Comparison of ENCODE assay signal across 1 cellular context in the genomic region with DNA sequence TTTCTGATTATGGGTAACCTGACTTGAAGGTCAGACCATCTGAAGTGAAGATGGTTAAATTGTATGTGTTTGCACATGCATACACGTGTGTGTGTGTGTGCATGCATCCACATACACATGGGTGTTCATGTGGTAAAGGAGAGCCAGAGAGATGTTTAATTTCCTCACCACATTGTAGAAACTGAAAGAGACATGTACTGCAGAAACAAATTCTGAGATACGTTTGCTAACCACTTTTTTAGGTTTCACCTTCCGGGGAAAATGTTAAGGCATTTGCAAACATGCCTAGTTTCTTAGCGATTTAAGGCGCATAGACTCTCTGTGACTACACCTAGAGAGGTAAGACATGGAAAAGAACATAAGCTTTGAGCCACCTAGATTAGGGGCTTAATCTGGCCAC.
TF ChIP-seq lines count a peak whose summit lies in the region.

No MANE protein-coding gene starts in this region.

TF ChIP-seq in GM12878, 131 proteins besides CTCF, POLR2A, EP300 and RAD21 (continued from another document):
- TF ChIP-seq, protein P1, sequence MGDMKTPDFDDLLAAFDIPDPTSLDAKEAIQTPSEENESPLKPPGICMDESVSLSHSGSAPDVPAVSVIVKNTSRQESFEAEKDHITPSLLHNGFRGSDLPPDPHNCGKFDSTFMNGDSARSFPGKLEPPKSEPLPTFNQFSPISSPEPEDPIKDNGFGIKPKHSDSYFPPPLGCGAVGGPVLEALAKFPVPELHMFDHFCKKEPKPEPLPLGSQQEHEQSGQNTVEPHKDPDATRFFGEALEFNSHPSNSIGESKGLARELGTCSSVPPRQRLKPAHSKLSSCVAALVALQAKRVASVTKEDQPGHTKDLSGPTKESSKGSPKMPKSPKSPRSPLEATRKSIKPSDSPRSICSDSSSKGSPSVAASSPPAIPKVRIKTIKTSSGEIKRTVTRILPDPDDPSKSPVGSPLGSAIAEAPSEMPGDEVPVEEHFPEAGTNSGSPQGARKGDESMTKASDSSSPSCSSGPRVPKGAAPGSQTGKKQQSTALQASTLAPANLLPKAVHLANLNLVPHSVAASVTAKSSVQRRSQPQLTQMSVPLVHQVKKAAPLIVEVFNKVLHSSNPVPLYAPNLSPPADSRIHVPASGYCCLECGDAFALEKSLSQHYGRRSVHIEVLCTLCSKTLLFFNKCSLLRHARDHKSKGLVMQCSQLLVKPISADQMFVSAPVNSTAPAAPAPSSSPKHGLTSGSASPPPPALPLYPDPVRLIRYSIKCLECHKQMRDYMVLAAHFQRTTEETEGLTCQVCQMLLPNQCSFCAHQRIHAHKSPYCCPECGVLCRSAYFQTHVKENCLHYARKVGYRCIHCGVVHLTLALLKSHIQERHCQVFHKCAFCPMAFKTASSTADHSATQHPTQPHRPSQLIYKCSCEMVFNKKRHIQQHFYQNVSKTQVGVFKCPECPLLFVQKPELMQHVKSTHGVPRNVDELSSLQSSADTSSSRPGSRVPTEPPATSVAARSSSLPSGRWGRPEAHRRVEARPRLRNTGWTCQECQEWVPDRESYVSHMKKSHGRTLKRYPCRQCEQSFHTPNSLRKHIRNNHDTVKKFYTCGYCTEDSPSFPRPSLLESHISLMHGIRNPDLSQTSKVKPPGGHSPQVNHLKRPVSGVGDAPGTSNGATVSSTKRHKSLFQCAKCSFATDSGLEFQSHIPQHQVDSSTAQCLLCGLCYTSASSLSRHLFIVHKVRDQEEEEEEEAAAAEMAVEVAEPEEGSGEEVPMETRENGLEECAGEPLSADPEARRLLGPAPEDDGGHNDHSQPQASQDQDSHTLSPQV (IDR thresholded peaks at IDR 0.05): peak; percentile 17; the same call in 1 of the 2 replicates
- TF ChIP-seq, protein P2, sequence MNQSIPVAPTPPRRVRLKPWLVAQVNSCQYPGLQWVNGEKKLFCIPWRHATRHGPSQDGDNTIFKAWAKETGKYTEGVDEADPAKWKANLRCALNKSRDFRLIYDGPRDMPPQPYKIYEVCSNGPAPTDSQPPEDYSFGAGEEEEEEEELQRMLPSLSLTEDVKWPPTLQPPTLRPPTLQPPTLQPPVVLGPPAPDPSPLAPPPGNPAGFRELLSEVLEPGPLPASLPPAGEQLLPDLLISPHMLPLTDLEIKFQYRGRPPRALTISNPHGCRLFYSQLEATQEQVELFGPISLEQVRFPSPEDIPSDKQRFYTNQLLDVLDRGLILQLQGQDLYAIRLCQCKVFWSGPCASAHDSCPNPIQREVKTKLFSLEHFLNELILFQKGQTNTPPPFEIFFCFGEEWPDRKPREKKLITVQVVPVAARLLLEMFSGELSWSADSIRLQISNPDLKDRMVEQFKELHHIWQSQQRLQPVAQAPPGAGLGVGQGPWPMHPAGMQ (IDR thresholded peaks at IDR 0.05; ENCODE audit: borderline replicate concordance): no peak
- TF ChIP-seq STAT1 (conservative IDR thresholded peaks at IDR 0.05) (no peak), BHLHE40 (IDR thresholded peaks at IDR 0.05; ENCODE audit: borderline replicate concordance in 1 of 2, low read depth in 2 of 2, low read length in 1 of 2) (peak; percentile 84 to 85), MXI1 (IDR thresholded peaks at IDR 0.05; ENCODE audit: low read depth, low read length) (peak; percentile 70; the same call in 1 of the 2 replicates), POLR2AphosphoS2 (IDR thresholded peaks at IDR 0.05; ENCODE audit: low read depth, low read length) (no peak), MTA2 (IDR thresholded peaks at IDR 0.05; ENCODE audit: low read depth) (peak; percentile 52; the same call in 1 of the 2 replicates), PAX8 (IDR thresholded peaks at IDR 0.05) (no peak), YBX1 (IDR thresholded peaks at IDR 0.05) (no peak), NFIC (IDR thresholded peaks at IDR 0.05; ENCODE audit: low read depth, low read length) (peak; percentile 57; the same call in 1 of the 2 replicates), CBFB (IDR thresholded peaks at IDR 0.05; ENCODE audit: low read depth) (no peak), SMC3 (IDR thresholded peaks at IDR 0.05; ENCODE audit: borderline replicate concordance, low read length) (peak; percentile 5; the same call in 1 of the 2 replicates), IKZF1 (conservative IDR thresholded peaks at IDR 0.05) (peak; percentile 65), JUND (IDR thresholded peaks at IDR 0.05; ENCODE audit: low read depth, low read length) (no peak), IKZF2 (IDR thresholded peaks at IDR 0.05) (peak; percentile 77 to 83), ZNF207 (IDR thresholded peaks at IDR 0.05; ENCODE audit: borderline replicate concordance) (no peak), GATAD2B (conservative IDR thresholded peaks at IDR 0.05; ENCODE audit: low read depth) (no peak), NFYA (IDR thresholded peaks at IDR 0.05; ENCODE audit: borderline replicate concordance, low read depth, low read length) (no peak), KDM1A (IDR thresholded peaks at IDR 0.05; ENCODE audit: borderline replicate concordance) (no peak), TBL1XR1 (IDR thresholded peaks at IDR 0.05; ENCODE audit: low read depth, low read length) (peak; percentile 37; the same call in 1 of the 2 replicates), SUZ12 (IDR thresholded peaks at IDR 0.05; ENCODE audit: unreplicated experiment) (no peak), CHD4 (IDR thresholded peaks at IDR 0.05) (no peak), RELA (IDR thresholded peaks at IDR 0.05; ENCODE audit: borderline replicate concordance, partially characterized antibody) (no peak)
- TF ChIP-seq, protein P3, sequence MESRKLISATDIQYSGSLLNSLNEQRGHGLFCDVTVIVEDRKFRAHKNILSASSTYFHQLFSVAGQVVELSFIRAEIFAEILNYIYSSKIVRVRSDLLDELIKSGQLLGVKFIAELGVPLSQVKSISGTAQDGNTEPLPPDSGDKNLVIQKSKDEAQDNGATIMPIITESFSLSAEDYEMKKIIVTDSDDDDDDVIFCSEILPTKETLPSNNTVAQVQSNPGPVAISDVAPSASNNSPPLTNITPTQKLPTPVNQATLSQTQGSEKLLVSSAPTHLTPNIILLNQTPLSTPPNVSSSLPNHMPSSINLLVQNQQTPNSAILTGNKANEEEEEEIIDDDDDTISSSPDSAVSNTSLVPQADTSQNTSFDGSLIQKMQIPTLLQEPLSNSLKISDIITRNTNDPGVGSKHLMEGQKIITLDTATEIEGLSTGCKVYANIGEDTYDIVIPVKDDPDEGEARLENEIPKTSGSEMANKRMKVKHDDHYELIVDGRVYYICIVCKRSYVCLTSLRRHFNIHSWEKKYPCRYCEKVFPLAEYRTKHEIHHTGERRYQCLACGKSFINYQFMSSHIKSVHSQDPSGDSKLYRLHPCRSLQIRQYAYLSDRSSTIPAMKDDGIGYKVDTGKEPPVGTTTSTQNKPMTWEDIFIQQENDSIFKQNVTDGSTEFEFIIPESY (IDR thresholded peaks at IDR 0.05): no peak
- TF ChIP-seq, protein P4, sequence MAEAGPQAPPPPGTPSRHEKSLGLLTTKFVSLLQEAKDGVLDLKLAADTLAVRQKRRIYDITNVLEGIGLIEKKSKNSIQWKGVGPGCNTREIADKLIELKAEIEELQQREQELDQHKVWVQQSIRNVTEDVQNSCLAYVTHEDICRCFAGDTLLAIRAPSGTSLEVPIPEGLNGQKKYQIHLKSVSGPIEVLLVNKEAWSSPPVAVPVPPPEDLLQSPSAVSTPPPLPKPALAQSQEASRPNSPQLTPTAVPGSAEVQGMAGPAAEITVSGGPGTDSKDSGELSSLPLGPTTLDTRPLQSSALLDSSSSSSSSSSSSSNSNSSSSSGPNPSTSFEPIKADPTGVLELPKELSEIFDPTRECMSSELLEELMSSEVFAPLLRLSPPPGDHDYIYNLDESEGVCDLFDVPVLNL (IDR thresholded peaks at IDR 0.05; ENCODE audit: low read depth, low read length): no peak
- TF ChIP-seq, protein P5, sequence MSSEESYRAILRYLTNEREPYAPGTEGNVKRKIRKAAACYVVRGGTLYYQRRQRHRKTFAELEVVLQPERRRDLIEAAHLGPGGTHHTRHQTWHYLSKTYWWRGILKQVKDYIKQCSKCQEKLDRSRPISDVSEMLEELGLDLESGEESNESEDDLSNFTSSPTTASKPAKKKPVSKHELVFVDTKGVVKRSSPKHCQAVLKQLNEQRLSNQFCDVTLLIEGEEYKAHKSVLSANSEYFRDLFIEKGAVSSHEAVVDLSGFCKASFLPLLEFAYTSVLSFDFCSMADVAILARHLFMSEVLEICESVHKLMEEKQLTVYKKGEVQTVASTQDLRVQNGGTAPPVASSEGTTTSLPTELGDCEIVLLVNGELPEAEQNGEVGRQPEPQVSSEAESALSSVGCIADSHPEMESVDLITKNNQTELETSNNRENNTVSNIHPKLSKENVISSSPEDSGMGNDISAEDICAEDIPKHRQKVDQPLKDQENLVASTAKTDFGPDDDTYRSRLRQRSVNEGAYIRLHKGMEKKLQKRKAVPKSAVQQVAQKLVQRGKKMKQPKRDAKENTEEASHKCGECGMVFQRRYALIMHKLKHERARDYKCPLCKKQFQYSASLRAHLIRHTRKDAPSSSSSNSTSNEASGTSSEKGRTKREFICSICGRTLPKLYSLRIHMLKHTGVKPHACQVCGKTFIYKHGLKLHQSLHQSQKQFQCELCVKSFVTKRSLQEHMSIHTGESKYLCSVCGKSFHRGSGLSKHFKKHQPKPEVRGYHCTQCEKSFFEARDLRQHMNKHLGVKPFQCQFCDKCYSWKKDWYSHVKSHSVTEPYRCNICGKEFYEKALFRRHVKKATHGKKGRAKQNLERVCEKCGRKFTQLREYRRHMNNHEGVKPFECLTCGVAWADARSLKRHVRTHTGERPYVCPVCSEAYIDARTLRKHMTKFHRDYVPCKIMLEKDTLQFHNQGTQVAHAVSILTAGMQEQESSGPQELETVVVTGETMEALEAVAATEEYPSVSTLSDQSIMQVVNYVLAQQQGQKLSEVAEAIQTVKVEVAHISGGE (CRISPR knock-in tag; IDR thresholded peaks at IDR 0.05): no peak
- TF ChIP-seq, protein P6, sequence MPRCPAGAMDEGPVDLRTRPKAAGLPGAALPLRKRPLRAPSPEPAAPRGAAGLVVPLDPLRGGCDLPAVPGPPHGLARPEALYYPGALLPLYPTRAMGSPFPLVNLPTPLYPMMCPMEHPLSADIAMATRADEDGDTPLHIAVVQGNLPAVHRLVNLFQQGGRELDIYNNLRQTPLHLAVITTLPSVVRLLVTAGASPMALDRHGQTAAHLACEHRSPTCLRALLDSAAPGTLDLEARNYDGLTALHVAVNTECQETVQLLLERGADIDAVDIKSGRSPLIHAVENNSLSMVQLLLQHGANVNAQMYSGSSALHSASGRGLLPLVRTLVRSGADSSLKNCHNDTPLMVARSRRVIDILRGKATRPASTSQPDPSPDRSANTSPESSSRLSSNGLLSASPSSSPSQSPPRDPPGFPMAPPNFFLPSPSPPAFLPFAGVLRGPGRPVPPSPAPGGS (IDR thresholded peaks at IDR 0.05; ENCODE audit: borderline replicate concordance, insufficient read depth, low read depth, low read length, poor library complexity, severe bottlenecking): no peak
- TF ChIP-seq, protein P7, sequence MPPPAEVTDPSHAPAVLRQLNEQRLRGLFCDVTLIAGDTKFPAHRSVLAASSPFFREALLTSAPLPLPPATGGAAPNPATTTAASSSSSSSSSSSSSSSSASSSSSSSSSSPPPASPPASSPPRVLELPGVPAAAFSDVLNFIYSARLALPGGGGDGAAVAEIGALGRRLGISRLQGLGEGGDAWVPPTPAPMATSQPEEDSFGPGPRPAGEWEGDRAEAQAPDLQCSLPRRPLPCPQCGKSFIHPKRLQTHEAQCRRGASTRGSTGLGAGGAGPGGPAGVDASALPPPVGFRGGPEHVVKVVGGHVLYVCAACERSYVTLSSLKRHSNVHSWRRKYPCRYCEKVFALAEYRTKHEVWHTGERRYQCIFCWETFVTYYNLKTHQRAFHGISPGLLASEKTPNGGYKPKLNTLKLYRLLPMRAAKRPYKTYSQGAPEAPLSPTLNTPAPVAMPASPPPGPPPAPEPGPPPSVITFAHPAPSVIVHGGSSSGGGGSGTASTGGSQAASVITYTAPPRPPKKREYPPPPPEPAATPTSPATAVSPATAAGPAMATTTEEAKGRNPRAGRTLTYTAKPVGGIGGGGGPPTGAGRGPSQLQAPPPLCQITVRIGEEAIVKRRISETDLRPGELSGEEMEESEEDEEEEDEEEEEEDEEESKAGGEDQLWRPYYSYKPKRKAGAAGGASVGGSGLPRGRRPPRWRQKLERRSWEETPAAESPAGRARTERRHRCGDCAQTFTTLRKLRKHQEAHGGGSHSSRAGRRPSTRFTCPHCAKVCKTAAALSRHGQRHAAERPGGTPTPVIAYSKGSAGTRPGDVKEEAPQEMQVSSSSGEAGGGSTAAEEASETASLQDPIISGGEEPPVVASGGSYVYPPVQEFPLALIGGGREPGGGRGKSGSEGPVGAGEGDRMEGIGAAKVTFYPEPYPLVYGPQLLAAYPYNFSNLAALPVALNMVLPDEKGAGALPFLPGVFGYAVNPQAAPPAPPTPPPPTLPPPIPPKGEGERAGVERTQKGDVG (CRISPR knock-in tag; IDR thresholded peaks at IDR 0.05): no peak
- TF ChIP-seq, protein P8, sequence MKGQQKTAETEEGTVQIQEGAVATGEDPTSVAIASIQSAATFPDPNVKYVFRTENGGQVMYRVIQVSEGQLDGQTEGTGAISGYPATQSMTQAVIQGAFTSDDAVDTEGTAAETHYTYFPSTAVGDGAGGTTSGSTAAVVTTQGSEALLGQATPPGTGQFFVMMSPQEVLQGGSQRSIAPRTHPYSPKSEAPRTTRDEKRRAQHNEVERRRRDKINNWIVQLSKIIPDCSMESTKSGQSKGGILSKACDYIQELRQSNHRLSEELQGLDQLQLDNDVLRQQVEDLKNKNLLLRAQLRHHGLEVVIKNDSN (IDR thresholded peaks at IDR 0.05; ENCODE audit: borderline replicate concordance, extremely low read length, insufficient read depth, low read depth, low read length): no peak
